ENCODE assay signal across 8 cellular contexts in genomic region chr2:64330691-64331429, GRCh38.
DNase-seq lines count a peak whose midpoint lies in the region; ATAC-seq and TF ChIP-seq lines count a peak whose summit lies in the region.

No MANE protein-coding gene starts in this region.

- H3K4me3 ChIP-seq in HFF-Myc (replicated peaks; ENCODE audit: low read depth, low read length) = peak overlapping the region; percentile 28
- H3K4me3 ChIP-seq in dorsolateral prefrontal cortex = peak overlapping the region in 30 of 59 donors; percentile 6 to 48 (median 24)
- H3K4me3 ChIP-seq in liver (ENCODE audit: low read depth in 1 of 3, low read length in 3 of 3) = no peak overlapping the region

- no peaks in the 10 kb centered on the region for H3K9me3 ChIP-seq in liver (ENCODE audit: control insufficient read depth in 4 of 4, low read length in 3 of 4)

- 8% methylated on average over 11 of the region's 11 CpGs for WGBS in liver

- TF ChIP-seq CTCF in AG09319 (IDR thresholded peaks at IDR 0.05; ENCODE audit: low read depth, low read length) = peak; percentile 89
- TF ChIP-seq CTCF in HFF-Myc (IDR thresholded peaks at IDR 0.05; ENCODE audit: low read depth, low read length, missing control alignments) = peak; percentile 94
- peak; percentile 81 to 98 (median 94) for TF ChIP-seq CTCF in dorsolateral prefrontal cortex (IDR thresholded peaks at IDR 0.05 in 54 of 56, conservative IDR thresholded peaks at IDR 0.05 in 2 of 56; ENCODE audit: low read depth in 1 of 56, partially characterized antibody in 56 of 56)
- TF ChIP-seq CTCF in liver (IDR thresholded peaks at IDR 0.05; ENCODE audit: low read depth, low read length, missing input control) = peak; percentile 94

- intact Hi-C loops in dorsolateral prefrontal cortex (cut with DNase I) = loop anchor here (1.0 to 10.0 kb wide), 9 partner anchors 35 to 541 kb away; partner anchors contain the start of gene AFTPH (in 1 of the 2)

- peak; percentile 63 for DNase-seq in AG09319 (ENCODE audit: extremely low read depth, low read depth)
- DNase-seq in HFF-Myc (ENCODE audit: extremely low read depth, low read depth) = peak; percentile 80
- DNase-seq in NCI-H748 treated with DMSO at 0.1 percent for 48 hours (lab: John Stamatoyannopoulos, UW) = peak; percentile 86
- DNase-seq in activated CD4-positive, alpha-beta T cell treated with anti-CD3 and anti-CD28 coated beads, Interleukin-2, amount 50 U/mL, for 4 hours = peak; percentile 75
- DNase-seq in dorsolateral prefrontal cortex = peak; percentile 66 to 91 (median 80)
- DNase-seq in stimulated activated CD4-positive, alpha-beta T cell treated with anti-CD3 and anti-CD28 coated beads, Interleukin-2, amount 100 ng/mL, for 4 hours (ENCODE audit: low read depth) = peak; percentile 70

- no peaks in the 10 kb centered on the region for H3K36me3 ChIP-seq in liver (ENCODE audit: control insufficient read depth in 4 of 4, insufficient read depth in 3 of 4, low read depth in 1 of 4, low read length in 3 of 4)

- no peaks in the 10 kb centered on the region for H3K27me3 ChIP-seq in dorsolateral prefrontal cortex
- no peaks in the 10 kb centered on the region for H3K27me3 ChIP-seq in liver (ENCODE audit: control insufficient read depth in 4 of 4, insufficient read depth in 4 of 4, low read length in 3 of 4)

- peaks cover 2 to 11% (median 2%) of the 10 kb centered on the region in 4 donors for H3K4me1 ChIP-seq in liver (ENCODE audit: control insufficient read depth in 4 of 4, insufficient read depth in 4 of 4, low read length in 3 of 4)

- H3K9ac ChIP-seq in liver (ENCODE audit: low read depth in 1 of 2, low read length in 2 of 2) = no peak overlapping the region

- peak; percentile 100 for TF ChIP-seq RAD21 in liver (IDR thresholded peaks at IDR 0.05)

- no peak for ATAC-seq in HG02571 (IDR thresholded peaks at IDR 0.05; ENCODE audit: unreplicated experiment)

- H3K27ac ChIP-seq in dorsolateral prefrontal cortex (peak overlapping the region in 48 of 59 donors; percentile 2 to 82 (median 65)), liver (ENCODE audit: low read depth in 1 of 2, low read length in 2 of 2) (no peak overlapping the region)

TF ChIP-seq in liver, 16 proteins besides CTCF, POLR2A, EP300 and RAD21:
- TF ChIP-seq HNF4A (conservative IDR thresholded peaks at IDR 0.05) (no peak), RXRA (IDR thresholded peaks at IDR 0.05) (peak in 1 of 2 donors; percentile 9)
- TF ChIP-seq, protein P1, sequence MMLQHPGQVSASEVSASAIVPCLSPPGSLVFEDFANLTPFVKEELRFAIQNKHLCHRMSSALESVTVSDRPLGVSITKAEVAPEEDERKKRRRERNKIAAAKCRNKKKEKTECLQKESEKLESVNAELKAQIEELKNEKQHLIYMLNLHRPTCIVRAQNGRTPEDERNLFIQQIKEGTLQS (IDR thresholded peaks at IDR 0.05) = peak; percentile 17
- TF ChIP-seq, protein P2, sequence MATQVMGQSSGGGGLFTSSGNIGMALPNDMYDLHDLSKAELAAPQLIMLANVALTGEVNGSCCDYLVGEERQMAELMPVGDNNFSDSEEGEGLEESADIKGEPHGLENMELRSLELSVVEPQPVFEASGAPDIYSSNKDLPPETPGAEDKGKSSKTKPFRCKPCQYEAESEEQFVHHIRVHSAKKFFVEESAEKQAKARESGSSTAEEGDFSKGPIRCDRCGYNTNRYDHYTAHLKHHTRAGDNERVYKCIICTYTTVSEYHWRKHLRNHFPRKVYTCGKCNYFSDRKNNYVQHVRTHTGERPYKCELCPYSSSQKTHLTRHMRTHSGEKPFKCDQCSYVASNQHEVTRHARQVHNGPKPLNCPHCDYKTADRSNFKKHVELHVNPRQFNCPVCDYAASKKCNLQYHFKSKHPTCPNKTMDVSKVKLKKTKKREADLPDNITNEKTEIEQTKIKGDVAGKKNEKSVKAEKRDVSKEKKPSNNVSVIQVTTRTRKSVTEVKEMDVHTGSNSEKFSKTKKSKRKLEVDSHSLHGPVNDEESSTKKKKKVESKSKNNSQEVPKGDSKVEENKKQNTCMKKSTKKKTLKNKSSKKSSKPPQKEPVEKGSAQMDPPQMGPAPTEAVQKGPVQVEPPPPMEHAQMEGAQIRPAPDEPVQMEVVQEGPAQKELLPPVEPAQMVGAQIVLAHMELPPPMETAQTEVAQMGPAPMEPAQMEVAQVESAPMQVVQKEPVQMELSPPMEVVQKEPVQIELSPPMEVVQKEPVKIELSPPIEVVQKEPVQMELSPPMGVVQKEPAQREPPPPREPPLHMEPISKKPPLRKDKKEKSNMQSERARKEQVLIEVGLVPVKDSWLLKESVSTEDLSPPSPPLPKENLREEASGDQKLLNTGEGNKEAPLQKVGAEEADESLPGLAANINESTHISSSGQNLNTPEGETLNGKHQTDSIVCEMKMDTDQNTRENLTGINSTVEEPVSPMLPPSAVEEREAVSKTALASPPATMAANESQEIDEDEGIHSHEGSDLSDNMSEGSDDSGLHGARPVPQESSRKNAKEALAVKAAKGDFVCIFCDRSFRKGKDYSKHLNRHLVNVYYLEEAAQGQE (IDR thresholded peaks at IDR 0.05) = no peak

Comparison
In these comparisons a context has a peak if more than half of its experiments do, and no peak if none do; other contexts are left out.
1. H3K4me3 ChIP-seq: peak in HFF-Myc (single experiment) and dorsolateral prefrontal cortex (30 of 59); none in liver (0 of 3).
2. H3K27ac ChIP-seq: peak in dorsolateral prefrontal cortex (48 of 59); none in liver (0 of 2).
3. Peak in every context shown above with its lines, with median percentiles within 50 percentile points of each other: DNase-seq and CTCF ChIP-seq.